Comparison of ENCODE assay signal across 8 cellular contexts in the genomic region with DNA sequence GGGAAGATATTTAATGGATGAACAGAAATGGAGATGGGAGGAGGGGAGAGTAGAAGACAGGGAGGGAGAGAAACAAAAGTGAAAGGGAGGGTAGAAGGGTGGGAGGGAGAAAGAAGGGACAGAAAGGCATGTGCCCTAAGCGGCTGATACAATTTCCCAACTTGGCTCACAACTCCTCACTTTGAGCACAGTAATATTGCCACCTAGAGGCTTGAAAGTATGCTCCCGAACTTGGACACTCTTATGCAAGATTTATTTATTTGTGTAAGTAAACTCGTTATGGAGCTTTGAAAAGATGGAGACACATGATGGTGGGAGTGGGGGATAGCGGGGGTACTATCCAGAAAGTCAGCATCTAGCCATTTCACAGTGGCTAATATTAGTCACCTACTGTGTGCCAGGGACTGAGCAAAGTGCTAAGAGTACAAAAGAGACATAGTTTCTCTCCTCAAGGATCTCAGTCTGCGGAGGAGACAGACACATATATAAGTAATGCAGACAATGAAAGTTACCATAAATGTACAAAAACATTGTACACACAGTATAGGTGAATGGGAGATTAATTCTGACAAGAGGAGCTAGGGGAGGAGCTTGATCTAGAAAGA.
DNase-seq lines count a peak whose midpoint lies in the region; ATAC-seq and TF ChIP-seq lines count a peak whose summit lies in the region.

No MANE protein-coding gene starts in this region.

- H3K27ac ChIP-seq in HEK293 (ENCODE audit: extremely low read depth, low read depth, low read length) (no peak overlapping the region), lower lobe of right lung (no peak overlapping the region)

- POLR2A ChIA-PET in HEK293 (lab: Yijun Ruan, JAX) = no interaction called here

- H3K36me3 ChIP-seq in HEK293 (ENCODE audit: control insufficient read depth in 2 of 2, insufficient read depth in 1 of 2, low read length in 2 of 2) = no peaks in the 10 kb centered on the region
- no peaks in the 10 kb centered on the region for H3K36me3 ChIP-seq in lower lobe of right lung

- ATAC-seq in lower lobe of right lung = peak; percentile 52 to 63
- ATAC-seq in HG03139 (IDR thresholded peaks at IDR 0.05; ENCODE audit: unreplicated experiment) = no peak

- H3K4me3 ChIP-seq in HEK293 (ENCODE audit: low read depth, low read length) (no peak overlapping the region), cardiac fibroblast (replicated peaks in 1 of 2; ENCODE audit: low read depth in 2 of 2, low read length in 2 of 2) (no peak overlapping the region), lower lobe of right lung (no peak overlapping the region)

- H3K27me3 ChIP-seq in lower lobe of right lung (ENCODE audit: low read depth) = no peaks in the 10 kb centered on the region

- DNase-seq in D341Med (ENCODE audit: low spot score) = peak; percentile 62
- DNase-seq in NCI-H524 (lab: John Stamatoyannopoulos, UW) = peak; percentile 37 to 73
- peak; percentile 77 to 79 for DNase-seq in cardiac fibroblast (ENCODE audit: low read depth in 2 of 2)
- DNase-seq in lower lobe of right lung = no peak
- no peak for DNase-seq in activated CD4-positive, alpha-beta T cell treated with anti-CD3 and anti-CD28 coated beads, Interleukin-2, amount 50 U/mL, for 1 hour
- DNase-seq in stimulated activated naive CD4-positive, alpha-beta T cell (lab: John Stamatoyannopoulos, UW) = no peak

- H3K4me1 ChIP-seq in HEK293 (ENCODE audit: control insufficient read depth, insufficient read depth, low read length) = no peaks in the 10 kb centered on the region
- no peaks in the 10 kb centered on the region for H3K4me1 ChIP-seq in lower lobe of right lung

- no peaks in the 10 kb centered on the region for H3K9me3 ChIP-seq in HEK293 (ENCODE audit: control insufficient read depth, insufficient read depth, low read depth, low read length)
- no peaks in the 10 kb centered on the region for H3K9me3 ChIP-seq in lower lobe of right lung

- intact Hi-C loops in lower lobe of right lung (cut with DNase I) = no loop called here

- CTCF ChIA-PET in HEK293 (lab: Yijun Ruan, JAX) = interaction anchor here (0.6 to 2.5 kb wide), 15 partner anchors 12 to 1223 kb away, joined by 3 to 9 read pairs (median 4); no protein-coding TSS in a partner anchor

- TF ChIP-seq CTCF in HEK293 (tag by site-specific recombination; IDR thresholded peaks at IDR 0.05) (peak; percentile 52; the same call in 1 of the 2 replicates), cardiac fibroblast (IDR thresholded peaks at IDR 0.05; ENCODE audit: low read depth, low read length) (peak; percentile 55), lower lobe of right lung (IDR thresholded peaks at IDR 0.05) (peak; percentile 37)

TF ChIP-seq in HEK293, 187 proteins besides CTCF, POLR2A, EP300 and RAD21:
- TF ChIP-seq ZNF416 (tag by site-specific recombination; IDR thresholded peaks at IDR 0.05) (no peak), ZNF654 (tag by site-specific recombination; IDR thresholded peaks at IDR 0.05; ENCODE audit: low read depth) (peak; percentile 59)

Comparison
In these comparisons a context has a peak if more than half of its experiments do, and no peak if none do; other contexts are left out.
1. DNase-seq: peak in D341Med (single experiment), NCI-H524 (2 of 2) and cardiac fibroblast (2 of 2); none in lower lobe of right lung (single experiment), activated CD4-positive, alpha-beta T cell treated with anti-CD3 and anti-CD28 coated beads, Interleukin-2, amount 50 U/mL, for 1 hour (single experiment) and stimulated activated naive CD4-positive, alpha-beta T cell (0 of 6).
2. Peak in every context shown above with its lines, with median percentiles within 50 percentile points of each other: CTCF ChIP-seq.